In genomic region chr16:12458591-12459400, GRCh38 we compare ENCODE assay signal across 8 cellular contexts.
A peak's percentile ranks its signal among the peaks of the same experiment; 100 is the strongest.
DNase-seq lines count a peak whose midpoint lies in the region; ATAC-seq and TF ChIP-seq lines count a peak whose summit lies in the region.

No MANE protein-coding gene starts in this region.

- H3K18ac ChIP-seq in IMR-90 (ENCODE audit: low read depth, low read length) = no peak overlapping the region

- no peak overlapping the region for H4K91ac ChIP-seq in IMR-90 (ENCODE audit: insufficient read depth, low read depth, low read length)

- no peak overlapping the region for H3K56ac ChIP-seq in IMR-90 (ENCODE audit: extremely low read depth, insufficient read depth, low read length)

- H3K4me3 ChIP-seq in IMR-90 (ENCODE audit: insufficient read depth, low read depth, low read length) (no peak overlapping the region), esophagus squamous epithelium (no peak overlapping the region)

- 0 out of 2 replicates have a peak, but pooled peaks cover 3% of the 10 kb centered on the region for H4K20me1 ChIP-seq in IMR-90 (ENCODE audit: insufficient read depth, low read length)

- TF ChIP-seq POLR2A in IMR-90 (IDR thresholded peaks at IDR 0.05; ENCODE audit: low read depth, low read length) = no peak
- TF ChIP-seq POLR2A in esophagus squamous epithelium (IDR thresholded peaks at IDR 0.05) = no peak

- no peak overlapping the region for H2AK5ac ChIP-seq in IMR-90 (ENCODE audit: low read depth, low read length)

- TF ChIP-seq RAD21 in IMR-90 (IDR thresholded peaks at IDR 0.05; ENCODE audit: low read length) = no peak

- WGBS in IMR-90 (ENCODE audit: extremely low coverage in 2 of 2, insufficient read length in 1 of 2), 2 experiments = 80 to 100% methylated on average over 1 to 2 of the region's 12 CpGs
- 62 to 68% methylated on average over 11 to 12 of the region's 12 CpGs for WGBS in esophagus squamous epithelium, 2 donors

- in situ Hi-C loops in IMR-90 (cut with MboI; ENCODE audit: low sequenced_read_pairs) = loop anchor here (10.0 to 25.0 kb wide), 2 partner anchors 366 to 1429 kb away; no protein-coding TSS in a partner anchor

- H3K27me3 ChIP-seq in IMR-90 (ENCODE audit: control insufficient read depth, insufficient read depth, low read length) = no peaks in the 10 kb centered on the region
- no peaks in the 10 kb centered on the region for H3K27me3 ChIP-seq in esophagus squamous epithelium

- H3K9me3 ChIP-seq in IMR-90 (ENCODE audit: control insufficient read depth, insufficient read depth, low read length) (no peaks in the 10 kb centered on the region), esophagus squamous epithelium (peaks cover 0 to under 1% (median 0%) of the 10 kb centered on the region in 3 donors)

- H3K14ac ChIP-seq in IMR-90 (replicated peaks; ENCODE audit: low read depth, low read length) = no peak overlapping the region

- H3K4ac ChIP-seq in IMR-90 (ENCODE audit: low read depth, low read length) = no peak overlapping the region

- dilution Hi-C loops in IMR-90 (cut with HindIII; ENCODE audit: low sequenced_read_pairs, unreplicated experiment) = no loop called here

- no peak overlapping the region for H4K5ac ChIP-seq in IMR-90 (ENCODE audit: low read depth, low read length)

- H2BK5ac ChIP-seq in IMR-90 (ENCODE audit: low read depth, low read length, poor library complexity, severe bottlenecking) = no peak overlapping the region

- H2BK20ac ChIP-seq in IMR-90 (ENCODE audit: low read depth, low read length) = no peak overlapping the region

- BruUV-seq in IMR-90 (replicated peaks; lab: Mats Ljungman, UMichigan) = no TSS peak

- no peaks in the 10 kb centered on the region for H3K36me3 ChIP-seq in IMR-90 (ENCODE audit: control insufficient read depth, insufficient read depth, low read length)
- H3K36me3 ChIP-seq in esophagus squamous epithelium = peaks cover 0 to 9% (median 0%) of the 10 kb centered on the region in 3 donors

- no peak overlapping the region for H2BK120ac ChIP-seq in IMR-90 (ENCODE audit: low read depth, low read length)

- H3K4me2 ChIP-seq in IMR-90 (ENCODE audit: low read depth, low read length) = no peak overlapping the region

- CTCF ChIA-PET in IMR-90 (lab: Yijun Ruan, JAX) = interaction anchor here (0.6 kb wide), 1 partner anchor 357 kb away, joined by 3 read pairs; no protein-coding TSS in a partner anchor

- H3K9ac ChIP-seq in IMR-90 (ENCODE audit: low read depth, low read length) = no peak overlapping the region

- no peak overlapping the region for H3K23ac ChIP-seq in IMR-90 (ENCODE audit: low read depth, low read length)

- ATAC-seq in GM18861 (IDR thresholded peaks at IDR 0.05; ENCODE audit: unreplicated experiment) (peak; percentile 45), IMR-90 (ENCODE audit: low read depth) (no peak), HG02763 (IDR thresholded peaks at IDR 0.05; ENCODE audit: unreplicated experiment) (no peak)

- intact Hi-C loops in IMR-90 (cut with micrococcal nuclease) (loop anchor here (10.0 kb wide), 2 partner anchors 234 to 364 kb away; no protein-coding TSS in a partner anchor), esophagus squamous epithelium (cut with DNase I) (no loop called here)

- TF ChIP-seq CTCF in IMR-90 (conservative IDR thresholded peaks at IDR 0.05; ENCODE audit: low read depth, low read length) = no peak
- no peak for TF ChIP-seq CTCF in esophagus squamous epithelium (IDR thresholded peaks at IDR 0.05)

- H3K27ac ChIP-seq in IMR-90 (ENCODE audit: insufficient read depth, low read length) (no peak overlapping the region), esophagus squamous epithelium (peak overlapping the region in 2 of 4 donors; percentile 36 to 47)

- H2BK15ac ChIP-seq in IMR-90 (ENCODE audit: low read depth, low read length) = no peak overlapping the region

- POLR2A ChIA-PET in IMR-90 (lab: Charles Lee; ENCODE audit: unreplicated experiment) = no interaction called here

- peaks cover 13% of the 10 kb centered on the region for H3K9me1 ChIP-seq in IMR-90 (ENCODE audit: insufficient read depth, low read length)

- H2AK9ac ChIP-seq in IMR-90 (replicated peaks; ENCODE audit: low read depth, low read length, poor library complexity) = no peak overlapping the region

- DNase-seq in IMR-90 (no peak), renal cortical epithelial cell (ENCODE audit: low read depth) (peak; percentile 68), esophagus squamous epithelium (lab: John Stamatoyannopoulos, UW) (no peak), NCI-H1048 (lab: John Stamatoyannopoulos, UW) (no peak), SK-N-DZ (ENCODE audit: low spot score) (no peak)
- peak; percentile 35 for DNase-seq in activated naive CD4-positive, alpha-beta T cell treated with anti-CD3 and anti-CD28 coated beads, Interleukin-2, amount 50 U/mL, for 16 hours

- H3K4me1 ChIP-seq in IMR-90 (ENCODE audit: control insufficient read depth, insufficient read depth, low read length) (no peaks in the 10 kb centered on the region), esophagus squamous epithelium (no peaks in the 10 kb centered on the region)

- no peak overlapping the region for H4K8ac ChIP-seq in IMR-90 (ENCODE audit: low read depth in 2 of 2, low read length in 2 of 2)

- no peaks in the 10 kb centered on the region for H3K79me1 ChIP-seq in IMR-90 (ENCODE audit: low read depth in 1 of 2, low read length in 2 of 2)

- no peak overlapping the region for H2AFZ ChIP-seq in IMR-90 (replicated peaks; ENCODE audit: low read length, poor library complexity)

TF ChIP-seq in IMR-90, 13 proteins besides CTCF, POLR2A, EP300 and RAD21:
- TF ChIP-seq FOS (IDR thresholded peaks at IDR 0.05; ENCODE audit: low read depth, low read length) (no peak), BHLHE40 (IDR thresholded peaks at IDR 0.05; ENCODE audit: low read depth, low read length) (no peak), CHD1 (IDR thresholded peaks at IDR 0.05; ENCODE audit: low read depth, low read length) (no peak), CEBPB (IDR thresholded peaks at IDR 0.05; ENCODE audit: low read depth, low read length) (peak; percentile 88), MAFK (IDR thresholded peaks at IDR 0.05; ENCODE audit: low read depth, low read length) (no peak)

Comparison
In these comparisons a context has a peak if more than half of its experiments do, and no peak if none do; other contexts are left out.
1. DNase-seq: peak in activated naive CD4-positive, alpha-beta T cell treated with anti-CD3 and anti-CD28 coated beads, Interleukin-2, amount 50 U/mL, for 16 hours (single experiment) and renal cortical epithelial cell (single experiment); none in IMR-90 (single experiment), esophagus squamous epithelium (single experiment), NCI-H1048 (single experiment) and SK-N-DZ (single experiment).